ENCODE assay signal across 8 cellular contexts in genomic region chr17:32007463-32008298, GRCh38. TPM values are rescaled to one million over a fixed set of nuclear protein-coding genes. Genes with fewer than 3 reads are reported as not detected.
DNase-seq lines count a peak whose midpoint lies in the region; ATAC-seq and TF ChIP-seq lines count a peak whose summit lies in the region.

No MANE protein-coding gene starts in this region.

- ATAC-seq in GM21723 (IDR thresholded peaks at IDR 0.05; ENCODE audit: unreplicated experiment): peak; percentile 47
- peak; percentile 70 for ATAC-seq in left colon

- H3K9me3 Mint-ChIP-seq in chondrocyte (ENCODE audit: low read depth): no peaks in the 10 kb centered on the region

- peak overlapping the region; percentile 91 for H3K27ac ChIP-seq in KOPT-K1 (ENCODE audit: low read depth, low read length, poor library complexity, severe bottlenecking)

- H3K36me3 Mint-ChIP-seq in chondrocyte (ENCODE audit: low read depth): no peaks in the 10 kb centered on the region

- intact Hi-C loops in left colon (cut with DNase I, micrococcal nuclease): no loop called here

- no peaks in the 10 kb centered on the region for H3K9me3 ChIP-seq in KOPT-K1 (ENCODE audit: insufficient read depth, low read length, poor library complexity, severe bottlenecking)

- peaks cover 22% of the 10 kb centered on the region for H3K4me1 Mint-ChIP-seq in chondrocyte (ENCODE audit: low read depth)

- H3K27me3 Mint-ChIP-seq in chondrocyte (ENCODE audit: low read depth): no peaks in the 10 kb centered on the region

- in situ Hi-C loops in G401 (cut with HindIII; ENCODE audit: low sequenced_read_pairs): no loop called here

- TF ChIP-seq CTCF in chondrocyte (IDR thresholded peaks at IDR 0.05): peak; percentile 5

- H3K27ac Mint-ChIP-seq in chondrocyte (ENCODE audit: unreplicated experiment): peak overlapping the region; percentile 60

- peak; percentile 69 for DNase-seq in G401 (ENCODE audit: low spot score)
- DNase-seq in UCSD-AML1 (lab: John Stamatoyannopoulos, UW; ENCODE audit: unreplicated experiment): peak; percentile 41
- no peak for DNase-seq in chondrocyte (ENCODE audit: low spot score)
- DNase-seq in left colon: peak; percentile 59 to 60
- DNase-seq in stimulated activated CD4-positive, alpha-beta T cell treated with anti-CD3 and anti-CD28 coated beads, Interleukin-2, amount 100 ng/mL, for 4 hours (ENCODE audit: low read depth): peak; percentile 17
- DNase-seq in NCI-H2081 treated with DMSO at 0.1 percent for 48 hours (lab: John Stamatoyannopoulos, UW): no peak

- peak overlapping the region; percentile 83 for H3K4me3 Mint-ChIP-seq in chondrocyte (ENCODE audit: unreplicated experiment)

- peaks cover 12% of the 10 kb centered on the region; the same call in 1 of the 2 replicates for H3K36me3 ChIP-seq in KOPT-K1 (ENCODE audit: insufficient read depth, low read length)

RNA-seq across cellular contexts. Expression of gene LRRC37B, which starts 0.5 kb away (rescaled TPM):
- 12.7 and 30.2 TPM in 2 replicates for total RNA-seq in G401 (2014; rRNA removed; shearing (Covaris generic))
- total RNA-seq in chondrocyte: 12.0 to 14.1 TPM (median 12.5 TPM) in 3 replicates
- 10 to 100 TPM; 11.3 to 14.2 TPM for total RNA-seq in left colon

Comparison
In these comparisons a context has a peak if more than half of its experiments do, and no peak if none do; other contexts are left out.
1. DNase-seq: peak in G401 (single experiment), UCSD-AML1 (single experiment), left colon (2 of 2) and stimulated activated CD4-positive, alpha-beta T cell treated with anti-CD3 and anti-CD28 coated beads, Interleukin-2, amount 100 ng/mL, for 4 hours (single experiment); none in chondrocyte (single experiment) and NCI-H2081 treated with DMSO at 0.1 percent for 48 hours (single experiment).